Comparison of ENCODE assay signal across 11 cellular contexts in the genomic region with DNA sequence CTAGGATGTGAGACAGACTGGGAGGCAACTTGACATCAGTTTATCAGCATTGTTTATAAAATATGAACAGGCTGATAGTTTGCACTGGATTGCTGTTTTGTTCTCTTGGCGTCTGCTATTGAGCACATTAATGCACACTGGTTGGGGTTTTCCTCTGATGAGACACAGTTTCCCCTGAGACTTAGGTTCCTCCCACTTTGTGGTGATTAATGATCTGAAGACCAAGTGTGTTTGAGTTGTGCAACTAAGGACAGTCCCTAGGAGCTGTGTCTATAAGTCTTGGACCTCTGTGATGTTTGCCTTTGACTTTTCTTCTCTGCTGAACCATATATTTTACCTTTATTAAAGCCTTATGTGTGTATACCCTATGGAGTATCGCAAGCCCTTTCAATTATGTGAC.
A peak's percentile ranks its signal among the peaks of the same experiment; 100 is the strongest.
DNase-seq lines count a peak whose midpoint lies in the region; ATAC-seq and TF ChIP-seq lines count a peak whose summit lies in the region.
"Had no signal": no experiment of that assay in that cellular context is flagged by ENCODE, and none has a peak within 500 bp of the region (broad histone marks: within the 10 kb centered on the region; RNA-seq: fewer than 3 reads in every experiment).

No MANE protein-coding gene starts in this region.

- H3K9me3 ChIP-seq in thoracic aorta (no peaks in the 10 kb centered on the region), uterus (no peaks in the 10 kb centered on the region)

- H3K27ac ChIP-seq in thoracic aorta (no peak overlapping the region), uterus (no peak overlapping the region)

- ATAC-seq in GM19438 (IDR thresholded peaks at IDR 0.05; ENCODE audit: low read depth, unreplicated experiment) (peak; percentile 33), HG02943 (IDR thresholded peaks at IDR 0.05; ENCODE audit: low read depth, unreplicated experiment) (peak; percentile 66), thoracic aorta (ENCODE audit: insufficient number of reproducible peaks, low FRiP score, low read depth) (peak; percentile 28), GM19455 (IDR thresholded peaks at IDR 0.05; ENCODE audit: unreplicated experiment) (no peak), left ventricle myocardium superior (no peak)
- ATAC-seq: naive thymus-derived CD8-positive, alpha-beta T cell had no signal

- H3K4me3 ChIP-seq in thoracic aorta, result no peak overlapping the region
- no peak overlapping the region for H3K4me3 ChIP-seq in uterus

- DNase-seq in NCI-H69 (lab: John Stamatoyannopoulos, UW) (peak; percentile 84), thoracic aorta (ENCODE audit: low spot score) (no peak), uterus (no peak), left ventricle myocardium superior (no peak)
- DNase-seq: amniotic stem cell; foreskin melanocyte; GDM1; naive thymus-derived CD8-positive, alpha-beta T cell had no signal

- TF ChIP-seq CTCF in thoracic aorta (IDR thresholded peaks at IDR 0.05), result no peak
- no peak for TF ChIP-seq CTCF in uterus (IDR thresholded peaks at IDR 0.05)

- H3K27me3 ChIP-seq in thoracic aorta (replicated peaks; ENCODE audit: insufficient read depth) (no peaks in the 10 kb centered on the region), uterus (peaks cover 0 to 3% of the 10 kb centered on the region in 2 donors)

- TF ChIP-seq POLR2A in uterus (IDR thresholded peaks at IDR 0.05), result no peak

- no peaks in the 10 kb centered on the region for H3K4me1 ChIP-seq in thoracic aorta (ENCODE audit: control insufficient read depth in 1 of 2, low read depth in 2 of 2)
- no peaks in the 10 kb centered on the region for H3K4me1 ChIP-seq in uterus

- no peaks in the 10 kb centered on the region for H3K36me3 ChIP-seq in thoracic aorta
- H3K36me3 ChIP-seq in uterus, result no peaks in the 10 kb centered on the region

- intact Hi-C loops in uterus (cut with DNase I; ENCODE audit: low total_unique reads) (no loop called here), left ventricle myocardium superior (cut with micrococcal nuclease) (no loop called here)

Comparison
In these comparisons a context has a peak if more than half of its experiments do, and no peak if none do; other contexts are left out.
1. ATAC-seq: peak in GM19438 (single experiment), HG02943 (single experiment) and thoracic aorta (single experiment); none in GM19455 (single experiment) and left ventricle myocardium superior (single experiment).